ENCODE assay signal across 19 cellular contexts in the genomic region with DNA sequence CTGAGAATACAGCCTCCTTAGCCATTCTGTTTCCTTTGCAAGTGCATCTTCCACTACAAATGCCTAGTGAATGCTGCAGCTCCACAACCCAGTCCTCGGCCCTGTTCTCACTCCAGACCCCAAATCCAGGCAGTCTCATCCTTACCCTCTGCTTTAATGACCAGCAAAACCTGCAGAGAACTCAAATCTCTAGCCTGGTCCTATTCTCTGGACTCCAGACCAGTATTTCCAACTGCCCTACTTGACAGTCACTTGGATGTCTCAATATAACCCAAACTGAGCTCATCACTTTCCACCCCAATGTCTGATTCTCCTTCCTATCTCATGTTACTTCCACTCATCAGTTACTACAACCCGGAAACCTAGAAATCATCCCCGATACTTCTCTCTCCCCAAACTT.
"Had no signal": no experiment of that assay in that cellular context is flagged by ENCODE, and none has a peak within 500 bp of the region (broad histone marks: within the 10 kb centered on the region; RNA-seq: fewer than 3 reads in every experiment).

No MANE protein-coding gene starts in this region.

- ATAC-seq: activated T-cell treated with anti-CD3 and anti-CD28 coated beads, Interleukin-2, amount 50 U/mL, for 72 hours; heart right ventricle; left ventricle myocardium superior had no signal

- H3K4me3 Mint-ChIP-seq: activated naive CD8-positive, alpha-beta T cell; activated T-cell treated with anti-CD3 and anti-CD28 coated beads, Interleukin-2, amount 50 U/mL, for 72 hours had no signal

- H3K27me3 ChIP-seq: esophagus squamous epithelium, heart right ventricle, tibial artery had no signal

- H3K4me3 ChIP-seq: esophagus squamous epithelium, heart right ventricle, tibial artery had no signal

- H3K27ac Mint-ChIP-seq: activated naive CD8-positive, alpha-beta T cell had no signal

- H3K9me3 Mint-ChIP-seq: activated T-cell treated with anti-CD3 and anti-CD28 coated beads, Interleukin-2, amount 50 U/mL, for 72 hours; naive B cell had no signal

- H3K36me3 Mint-ChIP-seq: naive B cell had no signal

- H3K9me3 ChIP-seq: esophagus squamous epithelium, heart right ventricle, tibial artery had no signal

- DNase-seq: activated CD4-positive, CD25-positive, alpha-beta regulatory T cell treated with anti-CD3 and anti-CD28 coated beads, Interleukin-2, amount 50 U/mL, for 72 hours; activated CD8-positive, alpha-beta memory T cell treated with anti-CD3 and anti-CD28 coated beads for 24 hours; activated CD8-positive, alpha-beta memory T cell treated with anti-CD3 and anti-CD28 coated beads, Interleukin-2, amount 50 U/mL, for 48 hours; activated effector memory CD4-positive, alpha-beta T cell treated with anti-CD3 and anti-CD28 coated beads, Interleukin-2, amount 50 U/mL, for 16 hours; activated T-cell treated with anti-CD3 and anti-CD28 coated beads, Interleukin-2, amount 50 U/mL, for 72 hours; effector memory CD4-positive, alpha-beta T cell; esophagus squamous epithelium; heart right ventricle; left ventricle myocardium superior; naive B cell; posterior cingulate gyrus; retina; stimulated activated CD4-positive, alpha-beta T cell treated with anti-CD3 and anti-CD28 coated beads, Interleukin-12 subunit alpha, Interleukin-12 subunit beta, amount 100 ng/mL, for 4 hours; stimulated activated CD4-positive, alpha-beta T cell treated with anti-CD3 and anti-CD28 coated beads, Interleukin-1b, Interleukin-23, amount 100 ng/mL, for 48 hours; stimulated activated CD8-positive, alpha-beta memory T cell treated with anti-CD3 and anti-CD28 coated beads, Interleukin-4, amount 100 ng/mL, for 48 hours; stimulated activated naive CD4-positive, alpha-beta T cell; substantia nigra; tibial artery had no signal

- H3K27ac ChIP-seq: esophagus squamous epithelium, heart right ventricle, tibial artery had no signal

- H3K27me3 Mint-ChIP-seq: activated naive CD8-positive, alpha-beta T cell; naive B cell had no signal
